In the genomic region with DNA sequence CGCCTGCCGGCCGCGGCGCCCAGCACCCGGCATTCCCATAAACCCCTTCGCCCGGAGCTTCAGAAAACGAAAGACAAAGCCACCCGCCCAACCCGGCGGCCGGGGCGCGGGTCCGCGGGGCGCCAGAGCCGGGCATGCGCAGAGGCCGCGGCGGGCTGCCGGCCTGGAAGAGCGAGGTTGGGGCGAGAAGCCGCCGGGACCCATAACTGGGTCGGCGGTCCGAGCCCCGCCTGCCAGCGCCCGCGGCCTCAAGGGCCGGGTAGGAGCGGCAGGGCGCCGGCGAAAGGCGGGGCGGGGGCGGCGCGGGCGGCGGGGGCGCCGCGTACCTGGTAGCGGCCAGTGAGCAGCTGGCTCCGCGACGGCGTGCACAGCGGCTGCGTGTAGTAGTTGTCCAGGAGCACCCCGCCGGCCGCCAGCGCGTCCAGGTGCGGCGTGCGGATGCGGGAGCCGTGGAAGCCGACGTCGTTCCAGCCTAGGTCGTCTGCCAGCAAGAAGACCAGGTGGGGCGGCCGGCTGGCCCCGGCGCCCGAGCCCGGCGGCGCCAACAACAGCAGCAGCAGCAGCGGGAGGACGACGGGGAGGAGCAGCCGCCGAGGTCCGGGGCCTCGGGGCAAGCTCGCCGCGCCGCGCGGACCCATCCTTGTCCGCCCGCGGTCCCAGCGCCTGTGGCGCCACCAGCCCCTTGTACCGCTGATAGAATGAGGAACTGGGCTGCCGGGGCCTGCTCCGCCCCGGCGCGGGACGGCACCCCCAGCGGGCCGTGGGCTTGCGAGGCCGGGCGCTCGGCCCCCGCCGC, we compare ENCODE assay signal across 8 cellular contexts. TPM values are rescaled to one million over a fixed set of nuclear protein-coding genes. Genes with fewer than 3 reads are reported as not detected.
DNase-seq lines count a peak whose midpoint lies in the region; ATAC-seq and TF ChIP-seq lines count a peak whose summit lies in the region.

ARSB (minus strand) TSS at position 700 of the 796 bp plus-strand sequence; CDS start at position 638, 62 bp downstream.

- peaks cover 5% of the 10 kb centered on the region for H3K36me3 Mint-ChIP-seq in stimulated activated effector memory CD8-positive, alpha-beta T cell treated with anti-CD3 and anti-CD28 coated beads, Interleukin-12 subunit alpha, Interleukin-12 subunit beta, amount 100 ng/mL, for 72 hours

- H3K27me3 ChIP-seq in esophagus muscularis mucosa = no peaks in the 10 kb centered on the region

- no peaks in the 10 kb centered on the region for H3K36me3 ChIP-seq in esophagus muscularis mucosa

- no peaks in the 10 kb centered on the region for H3K9me3 Mint-ChIP-seq in stimulated activated effector memory CD8-positive, alpha-beta T cell treated with anti-CD3 and anti-CD28 coated beads, Interleukin-12 subunit alpha, Interleukin-12 subunit beta, amount 100 ng/mL, for 72 hours

- peaks cover 26% of the 10 kb centered on the region for H3K4me1 Mint-ChIP-seq in stimulated activated effector memory CD8-positive, alpha-beta T cell treated with anti-CD3 and anti-CD28 coated beads, Interleukin-12 subunit alpha, Interleukin-12 subunit beta, amount 100 ng/mL, for 72 hours

- peak; percentile 6 for TF ChIP-seq POLR2A in esophagus muscularis mucosa (IDR thresholded peaks at IDR 0.05; ENCODE audit: low read depth)

- peak; percentile 67 for ATAC-seq in GM21717 (IDR thresholded peaks at IDR 0.05; ENCODE audit: unreplicated experiment)
- peak; percentile 69 for ATAC-seq in stimulated activated effector memory CD8-positive, alpha-beta T cell treated with anti-CD3 and anti-CD28 coated beads, Interleukin-12 subunit alpha, Interleukin-12 subunit beta, amount 100 ng/mL, for 72 hours

- in situ Hi-C loops in KBM-7 (cut with MboI; ENCODE audit: low pct_unique_long_range_greater_than_20kb, low sequenced_read_pairs) = no loop called here

- peak within 1 kb of the TSS; percentile 79 to 88 (median 86) for H3K4me3 ChIP-seq in esophagus muscularis mucosa

- H3K4me3 Mint-ChIP-seq in stimulated activated effector memory CD8-positive, alpha-beta T cell treated with anti-CD3 and anti-CD28 coated beads, Interleukin-12 subunit alpha, Interleukin-12 subunit beta, amount 100 ng/mL, for 72 hours = peak within 1 kb of the TSS; percentile 80

- DNase-seq in DMS53 (lab: John Stamatoyannopoulos, UW) (peak; percentile 98), KBM-7 (peak; percentile 89), esophagus muscularis mucosa (ENCODE audit: extremely low spot score) (peak; percentile 96), myocyte (ENCODE audit: low read depth) (peak; percentile 89)
- DNase-seq in activated T-cell treated with anti-CD3 and anti-CD28 coated beads, Interleukin-2, amount 50 U/mL, for 48 hours = peak; percentile 82 to 88
- DNase-seq in stimulated activated effector memory CD8-positive, alpha-beta T cell treated with anti-CD3 and anti-CD28 coated beads, Interleukin-12 subunit alpha, Interleukin-12 subunit beta, amount 100 ng/mL, for 72 hours (ENCODE audit: low spot score in 2 of 2) = peak; percentile 68 to 86

- H3K27ac Mint-ChIP-seq in stimulated activated effector memory CD8-positive, alpha-beta T cell treated with anti-CD3 and anti-CD28 coated beads, Interleukin-12 subunit alpha, Interleukin-12 subunit beta, amount 100 ng/mL, for 72 hours = peak within 1 kb of the TSS; percentile 98

- peak within 1 kb of the TSS; percentile 96 to 99 (median 98) for H3K27ac ChIP-seq in esophagus muscularis mucosa (replicated peaks in 1 of 4)

- TF ChIP-seq CTCF in esophagus muscularis mucosa (IDR thresholded peaks at IDR 0.05) = peak; percentile 25 to 56 (median 41)

- WGBS in esophagus muscularis mucosa = no CpG with 5 or more reads among the region's 112 CpGs

- no peak for TF ChIP-seq EP300 in esophagus muscularis mucosa (IDR thresholded peaks at IDR 0.05)

- peaks cover 15 to 53% (median 47%) of the 10 kb centered on the region in 4 donors for H3K4me1 ChIP-seq in esophagus muscularis mucosa

- intact Hi-C loops in esophagus muscularis mucosa (cut with DNase I) = loop anchor here (5.0 kb wide), 1 partner anchor 37 kb away; no protein-coding TSS in a partner anchor

- H3K9me3 ChIP-seq in esophagus muscularis mucosa = no peaks in the 10 kb centered on the region

TF ChIP-seq in PFSK-1, 5 proteins besides CTCF, POLR2A, EP300 and RAD21:
- TF ChIP-seq POLR2AphosphoS5 (IDR thresholded peaks at IDR 0.05; ENCODE audit: low read depth, low read length) = peak; percentile 45
- TF ChIP-seq TAF1 (IDR thresholded peaks at IDR 0.05; ENCODE audit: borderline replicate concordance, insufficient read depth, low read length) = peak; percentile 25; the same call in 1 of the 2 replicates
- no peak for TF ChIP-seq SIN3A (IDR thresholded peaks at IDR 0.05; ENCODE audit: borderline replicate concordance, insufficient read depth, low read length)
- TF ChIP-seq FOXP2 (optimal IDR thresholded peaks at IDR 0.05; ENCODE audit: borderline replicate concordance, extremely low read depth, extremely low read length, insufficient read depth) = peak; percentile 39

RNA-seq across cellular contexts. Expression of gene ARSB, which starts in this region (rescaled TPM):
- polyA plus RNA-seq in PFSK-1 (2012; ENCODE audit: insufficient read length, low read depth) = 5.0 TPM
- total RNA-seq in esophagus muscularis mucosa = 100 to 1,000 TPM in 1 of 4 donors, 10 to 100 TPM in 3; 58.0 to 103 (median 67.5) TPM
- 32.4 and 34.2 TPM in 2 replicates for total RNA-seq in myocyte
- 18.7 TPM for polyA plus RNA-seq in myocyte (2012)

Comparison
In these comparisons a context has a peak if more than half of its experiments do, and no peak if none do; other contexts are left out.
1. Peak in every context shown above with its lines: DNase-seq, ATAC-seq, H3K4me3 ChIP-seq and H3K27ac ChIP-seq.